8 cellular contexts compared by ENCODE assay signal in genomic region chr20:18496740-18497592, GRCh38. TPM values are rescaled to one million over a fixed set of nuclear protein-coding genes. Genes with fewer than 3 reads are reported as not detected.
DNase-seq lines count a peak whose midpoint lies in the region; ATAC-seq and TF ChIP-seq lines count a peak whose summit lies in the region.

Gene RBBP9, minus strand, starts transcription at chr20:18497225. Its CDS starts 58 bp downstream, at chr20:18497167.

- H3K27ac ChIP-seq in C4-2B (peak within 1 kb of the TSS; percentile 57), dorsolateral prefrontal cortex (peak within 1 kb of the TSS in 55 of 59 donors; percentile 2 to 90 (median 73))

- no peak for TF ChIP-seq POLR2A in lower leg skin (IDR thresholded peaks at IDR 0.05)

- 2% methylated on average over 31 of the region's 31 CpGs for WGBS in lower leg skin, 2 donors

- no peaks in the 10 kb centered on the region for H3K27me3 ChIP-seq in dorsolateral prefrontal cortex

- H3K4me3 ChIP-seq in dorsolateral prefrontal cortex (peak within 1 kb of the TSS; percentile 56 to 95 (median 81)), lower leg skin (ENCODE audit: low read depth, poor library complexity, severe bottlenecking) (peak within 1 kb of the TSS; percentile 60)

- DNase-seq in NCI-H748 (lab: John Stamatoyannopoulos, UW; ENCODE audit: unreplicated experiment) (peak; percentile 97), dorsolateral prefrontal cortex (peak; percentile 73 to 92 (median 87)), lower leg skin (ENCODE audit: low spot score in 2 of 2) (peak; percentile 77 to 95)
- DNase-seq in activated CD4-positive, alpha-beta T cell treated with anti-CD3 and anti-CD28 coated beads, Interleukin-2, amount 50 U/mL, for 48 hours = peak; percentile 78 to 85
- DNase-seq in stimulated activated CD4-positive, alpha-beta T cell treated with anti-CD3 and anti-CD28 coated beads, Interleukin-4, amount 100 ng/mL, for 4 hours = peak; percentile 68 to 75

- TF ChIP-seq CTCF in C4-2B (conservative IDR thresholded peaks at IDR 0.05) (no peak), dorsolateral prefrontal cortex (IDR thresholded peaks at IDR 0.05 in 54 of 56, conservative IDR thresholded peaks at IDR 0.05 in 2 of 56; ENCODE audit: low read depth in 1 of 56, partially characterized antibody in 56 of 56) (peak in 13 of 56 donors; percentile 7 to 34 (median 17)), lower leg skin (IDR thresholded peaks at IDR 0.05) (no peak)

- intact Hi-C loops in dorsolateral prefrontal cortex (cut with DNase I) (loop anchor here in 1 of 2 donors (1.0 kb wide), 1 partner anchor 10 kb away; the partner anchor contains the start of gene SEC23B), lower leg skin (cut with DNase I; ENCODE audit: low total_unique reads) (no loop called here)

- peak; percentile 99 for ATAC-seq in GM19324 (IDR thresholded peaks at IDR 0.05; ENCODE audit: low FRiP score, unreplicated experiment)
- ATAC-seq in HG03460 (IDR thresholded peaks at IDR 0.05; ENCODE audit: unreplicated experiment) = peak; percentile 99

RNA-seq across cellular contexts. Expression of gene RBBP9, which starts in this region (rescaled TPM):
- 10 to 100 TPM in 74 of 120 experiments, 1 to 10 TPM in 46; 6.4 to 19.2 (median 10.8) TPM for total RNA-seq in dorsolateral prefrontal cortex
- 10 to 100 TPM; 14.2 to 26.1 (median 19.4) TPM for total RNA-seq in lower leg skin

Comparison
In these comparisons a context has a peak if more than half of its experiments do, and no peak if none do; other contexts are left out.
1. Peak in every context shown above with its lines: DNase-seq, ATAC-seq, H3K4me3 ChIP-seq and H3K27ac ChIP-seq.